In the genomic region with DNA sequence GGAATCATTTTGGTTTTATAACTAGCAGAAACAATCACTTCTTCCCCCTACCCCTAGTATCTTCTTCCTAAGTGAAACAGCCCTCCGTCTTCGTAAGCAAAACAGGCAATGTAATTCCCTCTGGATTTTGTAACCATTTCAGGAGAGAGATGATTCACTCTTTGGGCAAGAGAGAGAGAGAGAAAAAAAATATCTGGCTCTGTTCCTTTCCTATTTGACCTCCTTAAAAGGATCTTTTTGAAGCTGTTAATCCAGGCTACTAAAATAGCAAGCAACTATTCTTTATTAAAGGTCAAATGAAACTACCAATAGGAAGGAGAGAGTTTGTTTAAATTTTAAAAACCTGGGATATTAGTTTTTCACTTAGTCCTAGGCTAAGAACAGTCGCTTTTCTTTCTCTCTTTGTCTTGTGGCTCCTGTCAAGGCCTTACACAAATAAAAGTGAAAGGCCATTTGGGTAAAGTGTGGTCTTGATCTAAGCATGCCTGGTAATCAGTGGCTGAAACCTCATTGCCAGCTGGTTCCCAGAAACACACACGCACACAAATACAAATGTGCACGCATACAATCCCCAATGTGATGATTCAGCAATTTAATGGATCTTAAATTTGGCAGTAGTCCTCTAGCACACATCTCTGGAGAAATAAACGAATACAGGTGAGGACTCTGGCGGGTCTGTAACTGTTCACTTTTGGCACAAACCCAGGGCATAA, we compare ENCODE assay signal across 12 cellular contexts.
DNase-seq lines count a peak whose midpoint lies in the region; ATAC-seq, FAIRE-seq and TF ChIP-seq lines count a peak whose summit lies in the region.
"Had no signal": no experiment of that assay in that cellular context is flagged by ENCODE, and none has a peak within 500 bp of the region (broad histone marks: within the 10 kb centered on the region; RNA-seq: fewer than 3 reads in every experiment).

No MANE protein-coding gene starts in this region.

- no peaks in the 10 kb centered on the region for H3K9me3 ChIP-seq in vagina

- H3K27me3 ChIP-seq in bronchial epithelial cell (ENCODE audit: control insufficient read depth, insufficient read depth, low read length) (no peaks in the 10 kb centered on the region), layer of hippocampus (ENCODE audit: control insufficient read depth, insufficient read depth, low read length) (no peaks in the 10 kb centered on the region), vagina (no peaks in the 10 kb centered on the region)

- intact Hi-C loops in vagina (cut with DNase I), result no loop called here

- DNase-seq in activated naive CD8-positive, alpha-beta T cell treated with anti-CD3 and anti-CD28 coated beads, Interleukin-2, amount 50 U/mL, for 24 hours, result no peak
- DNase-seq in activated naive CD8-positive, alpha-beta T cell treated with anti-CD3 and anti-CD28 coated beads for 36 hours, result no peak
- peak; percentile 55 for DNase-seq in bronchial epithelial cell (ENCODE audit: low read depth)
- DNase-seq in vagina (ENCODE audit: extremely low spot score in 2 of 2), result no peak
- no peak for DNase-seq in NCI-H1436 treated with DMSO at 0.1 percent for 48 hours (lab: John Stamatoyannopoulos, UW)
- DNase-seq in NAMALWA (ENCODE audit: low spot score), result no peak
- DNase-seq: CD4-positive, alpha-beta T cell; NCI-H2107; stimulated activated naive B cell treated with anti-CD40 and anti-IgM and Interleukin-4, amounts not matched to agents 10 μg/mL and 1 μg/mL and 100 μg/mL, for 72 hours had no signal

- H3K27ac Mint-ChIP-seq in activated naive CD8-positive, alpha-beta T cell treated with anti-CD3 and anti-CD28 coated beads, Interleukin-2, amount 50 U/mL, for 24 hours, result peak overlapping the region; percentile 16
- H3K27ac Mint-ChIP-seq in activated naive CD8-positive, alpha-beta T cell treated with anti-CD3 and anti-CD28 coated beads for 36 hours, result no peak overlapping the region
- H3K27ac Mint-ChIP-seq: CD4-positive, alpha-beta T cell; stimulated activated naive B cell treated with anti-CD40 and anti-IgM and Interleukin-4, amounts not matched to agents 10 μg/mL and 1 μg/mL and 100 μg/mL, for 72 hours had no signal

- peaks cover 11% of the 10 kb centered on the region for H3K4me1 ChIP-seq in vagina

- TF ChIP-seq CTCF in bronchial epithelial cell (IDR thresholded peaks at IDR 0.05; ENCODE audit: insufficient read depth, low read length, severe bottlenecking), result no peak
- no peak for TF ChIP-seq CTCF in vagina (IDR thresholded peaks at IDR 0.05)

- H3K36me3 Mint-ChIP-seq in activated naive CD8-positive, alpha-beta T cell treated with anti-CD3 and anti-CD28 coated beads, Interleukin-2, amount 50 U/mL, for 24 hours (ENCODE audit: low read depth), result no peaks in the 10 kb centered on the region
- H3K36me3 Mint-ChIP-seq in activated naive CD8-positive, alpha-beta T cell treated with anti-CD3 and anti-CD28 coated beads for 36 hours, result no peaks in the 10 kb centered on the region

- no peaks in the 10 kb centered on the region for H3K4me1 Mint-ChIP-seq in activated naive CD8-positive, alpha-beta T cell treated with anti-CD3 and anti-CD28 coated beads, Interleukin-2, amount 50 U/mL, for 24 hours
- H3K4me1 Mint-ChIP-seq in activated naive CD8-positive, alpha-beta T cell treated with anti-CD3 and anti-CD28 coated beads for 36 hours, result no peaks in the 10 kb centered on the region
- H3K4me1 Mint-ChIP-seq: stimulated activated naive B cell treated with anti-CD40 and anti-IgM and Interleukin-4, amounts not matched to agents 10 μg/mL and 1 μg/mL and 100 μg/mL, for 72 hours had no signal

- no peak overlapping the region for H3K4me3 Mint-ChIP-seq in activated naive CD8-positive, alpha-beta T cell treated with anti-CD3 and anti-CD28 coated beads, Interleukin-2, amount 50 U/mL, for 24 hours
- no peak overlapping the region for H3K4me3 Mint-ChIP-seq in activated naive CD8-positive, alpha-beta T cell treated with anti-CD3 and anti-CD28 coated beads for 36 hours
- H3K4me3 Mint-ChIP-seq: CD4-positive, alpha-beta T cell; stimulated activated naive B cell treated with anti-CD40 and anti-IgM and Interleukin-4, amounts not matched to agents 10 μg/mL and 1 μg/mL and 100 μg/mL, for 72 hours had no signal

- FAIRE-seq in bronchial epithelial cell (lab: Jason Lieb, UNC), result no peak

- H3K27ac ChIP-seq in layer of hippocampus (ENCODE audit: low read depth, low read length) (peak overlapping the region; percentile 48), vagina (peak overlapping the region; percentile 78)

- H3K27me3 Mint-ChIP-seq in activated naive CD8-positive, alpha-beta T cell treated with anti-CD3 and anti-CD28 coated beads, Interleukin-2, amount 50 U/mL, for 24 hours, result no peaks in the 10 kb centered on the region
- peaks cover 4% of the 10 kb centered on the region for H3K27me3 Mint-ChIP-seq in activated naive CD8-positive, alpha-beta T cell treated with anti-CD3 and anti-CD28 coated beads for 36 hours

- ATAC-seq in activated naive CD8-positive, alpha-beta T cell treated with anti-CD3 and anti-CD28 coated beads, Interleukin-2, amount 50 U/mL, for 24 hours, result no peak
- no peak for ATAC-seq in HG03571 (IDR thresholded peaks at IDR 0.05; ENCODE audit: unreplicated experiment)
- ATAC-seq: left lobe of liver; stimulated activated naive B cell treated with anti-CD40 and anti-IgM and Interleukin-4, amounts not matched to agents 10 μg/mL and 1 μg/mL and 100 μg/mL, for 72 hours had no signal

- H3K4me3 ChIP-seq in bronchial epithelial cell (ENCODE audit: low read depth, low read length), result no peak overlapping the region
- H3K4me3 ChIP-seq in vagina, result no peak overlapping the region

- H3K36me3 ChIP-seq in bronchial epithelial cell (ENCODE audit: control insufficient read depth, insufficient read depth, low read length), result no peaks in the 10 kb centered on the region
- H3K36me3 ChIP-seq in vagina, result no peaks in the 10 kb centered on the region

- TF ChIP-seq POLR2A in vagina (IDR thresholded peaks at IDR 0.05), result no peak

- no peaks in the 10 kb centered on the region for H3K9me3 Mint-ChIP-seq in activated naive CD8-positive, alpha-beta T cell treated with anti-CD3 and anti-CD28 coated beads, Interleukin-2, amount 50 U/mL, for 24 hours
- H3K9me3 Mint-ChIP-seq in activated naive CD8-positive, alpha-beta T cell treated with anti-CD3 and anti-CD28 coated beads for 36 hours, result no peaks in the 10 kb centered on the region
- H3K9me3 Mint-ChIP-seq: CD4-positive, alpha-beta T cell had no signal
